29 cellular contexts compared by ENCODE assay signal in the genomic region with DNA sequence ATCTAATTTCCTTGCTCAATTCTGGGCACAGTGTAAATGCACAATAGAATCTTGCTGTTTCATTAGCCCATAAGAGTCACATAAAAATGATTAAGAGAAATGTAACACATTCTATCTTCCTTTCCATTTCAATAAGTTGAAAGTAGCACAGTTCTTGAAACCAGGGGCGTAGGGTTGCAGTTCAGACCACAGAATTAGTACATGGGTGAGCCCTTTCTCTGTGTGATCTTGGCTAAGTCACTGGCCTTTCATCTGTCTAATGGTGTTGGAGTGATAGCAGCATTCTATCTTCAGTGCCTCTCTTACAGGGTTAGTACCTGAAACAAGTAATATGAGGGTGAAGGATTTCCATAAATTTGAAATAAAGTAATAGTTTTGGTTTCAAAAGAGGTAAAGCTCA.
A peak's percentile ranks its signal among the peaks of the same experiment; 100 is the strongest.
DNase-seq lines count a peak whose midpoint lies in the region; ATAC-seq and TF ChIP-seq lines count a peak whose summit lies in the region.
"Had no signal": no experiment of that assay in that cellular context is flagged by ENCODE, and none has a peak within 500 bp of the region (broad histone marks: within the 10 kb centered on the region; RNA-seq: fewer than 3 reads in every experiment).

No MANE protein-coding gene starts in this region.

- no peak overlapping the region for H3K27ac Mint-ChIP-seq in naive thymus-derived CD8-positive, alpha-beta T cell
- H3K27ac Mint-ChIP-seq: activated CD4-positive, alpha-beta T cell treated with anti-CD3 and anti-CD28 coated beads, Interleukin-2, amount 10 ng/mL, durations not matched to agents 7 days and 5 days; activated naive CD8-positive, alpha-beta T cell treated with anti-CD3 and anti-CD28 coated beads, Interleukin-2, amount 10 ng/mL, durations not matched to agents 7 days and 5 days; activated T-cell treated with anti-CD3 and anti-CD28 coated beads, Interleukin-2, amount 50 U/mL, for 24 hours; CD4-positive, alpha-beta memory T cell; dendritic cell treated with granulocyte-macrophage colony-stimulating factor and Interleukin-4, amounts not matched to agents 40 ng/mL and 50 ng/mL, for 4 days; WTC11 had no signal

- no peaks in the 10 kb centered on the region for H3K36me3 Mint-ChIP-seq in naive thymus-derived CD8-positive, alpha-beta T cell
- H3K36me3 Mint-ChIP-seq: activated naive CD8-positive, alpha-beta T cell treated with anti-CD3 and anti-CD28 coated beads, Interleukin-2, amount 10 ng/mL, durations not matched to agents 7 days and 5 days; CD4-positive, alpha-beta memory T cell; WTC11 had no signal

- H3K9me3 Mint-ChIP-seq in naive thymus-derived CD8-positive, alpha-beta T cell = peaks cover 0 to 14% (median 0%) of the 10 kb centered on the region in 9 donors
- H3K9me3 Mint-ChIP-seq: activated CD4-positive, alpha-beta T cell treated with anti-CD3 and anti-CD28 coated beads, Interleukin-2, amount 10 ng/mL, durations not matched to agents 7 days and 5 days; WTC11 had no signal

- ATAC-seq in GM19043 (IDR thresholded peaks at IDR 0.05; ENCODE audit: low read depth, unreplicated experiment) = peak; percentile 26
- peak; percentile 37 for ATAC-seq in HG02678 (IDR thresholded peaks at IDR 0.05; ENCODE audit: unreplicated experiment)
- peak; percentile 26 for ATAC-seq in HG03442 (IDR thresholded peaks at IDR 0.05; ENCODE audit: unreplicated experiment)
- no peak for ATAC-seq in naive thymus-derived CD8-positive, alpha-beta T cell
- ATAC-seq in GM18909 (IDR thresholded peaks at IDR 0.05; ENCODE audit: poor library complexity, unreplicated experiment) = no peak
- ATAC-seq in GM19328 (IDR thresholded peaks at IDR 0.05; ENCODE audit: unreplicated experiment) = no peak
- ATAC-seq: gastrocnemius medialis, left cardiac atrium, right cardiac atrium, WTC11 had no signal

- H3K4me3 ChIP-seq in GM12865 (ENCODE audit: low read depth, low read length) = no peak overlapping the region
- H3K4me3 ChIP-seq: gastrocnemius medialis, hepatocyte, MG63, SJSA1, spleen, tibial artery had no signal

- no peak overlapping the region for H3K4me3 Mint-ChIP-seq in naive thymus-derived CD8-positive, alpha-beta T cell
- H3K4me3 Mint-ChIP-seq: activated CD4-positive, alpha-beta T cell treated with anti-CD3 and anti-CD28 coated beads, Interleukin-2, amount 10 ng/mL, durations not matched to agents 7 days and 5 days; activated naive CD8-positive, alpha-beta T cell treated with anti-CD3 and anti-CD28 coated beads, Interleukin-2, amount 10 ng/mL, durations not matched to agents 7 days and 5 days; activated T-cell treated with anti-CD3 and anti-CD28 coated beads, Interleukin-2, amount 50 U/mL, for 24 hours; CD4-positive, alpha-beta memory T cell; dendritic cell treated with granulocyte-macrophage colony-stimulating factor and Interleukin-4, amounts not matched to agents 40 ng/mL and 50 ng/mL, for 4 days; WTC11 had no signal

- no peak for TF ChIP-seq CTCF in GM12865 (IDR thresholded peaks at IDR 0.05; ENCODE audit: insufficient read depth, low read depth, low read length, missing control alignments)

- H3K27me3 Mint-ChIP-seq in naive thymus-derived CD8-positive, alpha-beta T cell = peaks cover 0 to 1% (median 0%) of the 10 kb centered on the region in 5 donors
- H3K27me3 Mint-ChIP-seq: activated CD4-positive, alpha-beta T cell treated with anti-CD3 and anti-CD28 coated beads, Interleukin-2, amount 10 ng/mL, durations not matched to agents 7 days and 5 days; activated naive CD8-positive, alpha-beta T cell treated with anti-CD3 and anti-CD28 coated beads, Interleukin-2, amount 10 ng/mL, durations not matched to agents 7 days and 5 days; activated T-cell treated with anti-CD3 and anti-CD28 coated beads, Interleukin-2, amount 50 U/mL, for 24 hours; CD4-positive, alpha-beta memory T cell; dendritic cell treated with granulocyte-macrophage colony-stimulating factor and Interleukin-4, amounts not matched to agents 40 ng/mL and 50 ng/mL, for 4 days had no signal

- H3K4me1 Mint-ChIP-seq in naive thymus-derived CD8-positive, alpha-beta T cell = peaks cover 0 to 20% (median 0%) of the 10 kb centered on the region in 4 donors
- H3K4me1 Mint-ChIP-seq: CD4-positive, alpha-beta memory T cell had no signal

- DNase-seq in GM12865 (ENCODE audit: low read depth) (peak; percentile 68), NCI-H2029 (lab: John Stamatoyannopoulos, UW) (no peak)
- no peak for DNase-seq in naive thymus-derived CD8-positive, alpha-beta T cell
- DNase-seq: activated CD4-positive, alpha-beta T cell treated with anti-CD3 and anti-CD28 coated beads, Interleukin-2, amount 10 ng/mL, durations not matched to agents 7 days and 5 days; activated gamma-delta T cell; activated naive CD8-positive, alpha-beta T cell treated with anti-CD3 and anti-CD28 coated beads, Interleukin-2, amount 10 ng/mL, durations not matched to agents 7 days and 5 days; activated T-cell treated with anti-CD3 and anti-CD28 coated beads, Interleukin-2, amount 50 U/mL, for 24 hours; AML-193; caudate nucleus; CD4-positive, alpha-beta memory T cell; gastrocnemius medialis; left cardiac atrium; mammary epithelial cell; MG63; NCI-H446; NCI-H774; posterior cingulate gyrus; right cardiac atrium; spleen; tibial artery had no signal

- POLR2A ChIA-PET in naive thymus-derived CD8-positive, alpha-beta T cell (lab: Charles Lee) = no interaction called here

Comparison
In these comparisons a context has a peak if more than half of its experiments do, and no peak if none do; other contexts are left out.
1. ATAC-seq: peak in GM19043 (single experiment), HG02678 (single experiment) and HG03442 (single experiment); none in naive thymus-derived CD8-positive, alpha-beta T cell (0 of 2), GM18909 (single experiment) and GM19328 (single experiment).